ENCODE assay signal across 11 cellular contexts in the genomic region with DNA sequence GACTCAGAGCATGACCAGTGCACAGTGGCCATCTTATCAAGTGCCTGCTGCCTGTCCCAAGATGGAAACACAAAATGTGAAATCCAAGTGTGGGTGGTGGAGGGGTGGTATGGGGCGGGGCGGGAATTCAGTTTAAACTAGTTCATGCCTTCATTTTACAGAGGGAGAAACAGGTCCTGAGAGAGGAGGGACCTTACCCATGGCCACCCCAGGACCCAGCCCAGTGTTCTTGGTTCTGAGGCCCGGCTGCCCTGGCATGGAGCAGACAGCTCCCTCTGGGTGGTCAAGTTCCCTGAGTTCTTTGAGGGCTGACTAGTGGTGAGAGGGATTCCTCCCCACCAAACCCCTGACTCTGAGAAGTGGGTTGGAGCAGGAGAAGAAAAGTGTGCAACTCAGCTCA. TPM values are rescaled to one million over a fixed set of nuclear protein-coding genes. Genes with fewer than 3 reads are reported as not detected.
"Had no signal": no experiment of that assay in that cellular context is flagged by ENCODE, and none has a peak within 500 bp of the region (broad histone marks: within the 10 kb centered on the region; RNA-seq: fewer than 3 reads in every experiment).

No MANE protein-coding gene starts in this region.

- H3K4me1 ChIP-seq: HAP-1 had no signal

- H3K36me3 ChIP-seq: HAP-1 had no signal

- H3K9ac ChIP-seq: GM23248 had no signal

- H3K4me3 ChIP-seq: GM23248, HAP-1, K562 had no signal

- H3K27ac ChIP-seq: GM23248, HL-60 had no signal

- H3K9me3 ChIP-seq: HAP-1 had no signal

- DNase-seq: GM23248, GOT3, H7, HFFc6, IMR-90 had no signal

- H3K27ac Mint-ChIP-seq: HFFc6 had no signal

- ATAC-seq: HCT116, K562 had no signal

- FAIRE-seq: K562 had no signal

- H3K4me3 Mint-ChIP-seq: HFFc6 had no signal

RNA-seq across cellular contexts. Expression of gene KCNIP1, which starts 20.8 kb away (rescaled TPM):
- total RNA-seq: GM23248, H4, HFFc6, HT1080, IMR-90, K562 had no signal
- polyA plus RNA-seq: GM23248, IMR-90, K562 had no signal
